8 cellular contexts compared by ENCODE assay signal in the genomic region with DNA sequence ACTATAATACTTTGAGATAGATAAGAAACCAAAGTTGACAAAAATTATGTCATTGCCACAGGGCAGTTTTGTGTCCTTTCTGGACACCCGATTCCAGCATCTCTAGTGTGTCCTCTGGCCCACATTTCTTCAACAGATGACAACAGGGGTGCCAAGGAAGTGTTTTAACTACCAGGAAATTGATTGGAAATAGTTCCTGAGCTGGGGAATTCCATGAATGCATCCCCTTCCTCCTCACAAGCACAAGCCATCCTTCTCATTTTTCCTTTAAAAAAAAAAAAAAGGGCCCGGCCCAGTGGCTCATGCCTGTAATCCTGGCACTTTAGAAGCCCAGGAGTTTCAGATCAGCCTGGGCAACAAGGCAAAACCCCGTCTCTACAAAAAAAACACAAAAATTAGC. TPM values are rescaled to one million over a fixed set of nuclear protein-coding genes. Genes with fewer than 3 reads are reported as not detected.
A peak's percentile ranks its signal among the peaks of the same experiment; 100 is the strongest.
DNase-seq lines count a peak whose midpoint lies in the region; ATAC-seq and TF ChIP-seq lines count a peak whose summit lies in the region.

No MANE protein-coding gene starts in this region.

- H3K4me3 Mint-ChIP-seq in Caco-2 (ENCODE audit: unreplicated experiment): peak overlapping the region; percentile 91
- H3K4me3 Mint-ChIP-seq in progenitor cell of endocrine pancreas (ENCODE audit: low read depth): peak overlapping the region; percentile 93

- intact Hi-C loops in Caco-2 (cut with micrococcal nuclease; ENCODE audit: unreplicated experiment): loop anchor here (1.0 to 2.0 kb wide), 3 partner anchors 24 to 42 kb away; partner anchors contain the start of genes C11orf98, CSKMT, GANAB and TUT1
- intact Hi-C loops in esophagus muscularis mucosa (cut with DNase I): no loop called here

- H3K9me3 ChIP-seq in Caco-2: no peaks in the 10 kb centered on the region
- H3K9me3 ChIP-seq in SJSA1 (replicated peaks): no peaks in the 10 kb centered on the region
- no peaks in the 10 kb centered on the region for H3K9me3 ChIP-seq in esophagus muscularis mucosa

- H3K9me3 Mint-ChIP-seq in Caco-2 (ENCODE audit: unreplicated experiment) (no peaks in the 10 kb centered on the region), progenitor cell of endocrine pancreas (ENCODE audit: low read depth) (no peaks in the 10 kb centered on the region)

- H3K27ac ChIP-seq in SJSA1 (peak overlapping the region; percentile 71), esophagus muscularis mucosa (replicated peaks in 1 of 4) (peak overlapping the region; percentile 83 to 91 (median 88))

- H3K4me3 ChIP-seq in Caco-2 (ENCODE audit: low read depth, low read length) (peak overlapping the region; percentile 15), SJSA1 (peak overlapping the region; percentile 55), esophagus muscularis mucosa (peak overlapping the region; percentile 66 to 87 (median 76))

- POLR2A ChIA-PET in Caco-2 (lab: Charles Lee): interaction anchor here (0.5 to 3.2 kb wide), 10 partner anchors 11 to 62 kb away, joined by 4 to 42 read pairs (median 14); partner anchors contain the start of genes C11orf98, CSKMT, EEF1G and INTS5

- H3K27ac Mint-ChIP-seq in Caco-2 (ENCODE audit: unreplicated experiment): peak overlapping the region; percentile 81
- peak overlapping the region; percentile 98 for H3K27ac Mint-ChIP-seq in progenitor cell of endocrine pancreas

- H3K36me3 ChIP-seq in Caco-2 (ENCODE audit: control insufficient read depth, insufficient read depth, low read length) (peaks cover 9% of the 10 kb centered on the region), SJSA1 (peaks cover 41% of the 10 kb centered on the region), esophagus muscularis mucosa (peaks cover 22 to 46% (median 33%) of the 10 kb centered on the region in 4 donors)

- BruUV-seq in Caco-2 (replicated peaks; lab: Mats Ljungman, UMichigan): TSS peak; percentile 100

- ATAC-seq in HG02763 (IDR thresholded peaks at IDR 0.05; ENCODE audit: unreplicated experiment) (no peak), GM18867 (IDR thresholded peaks at IDR 0.05; ENCODE audit: unreplicated experiment) (no peak), GM18505 (IDR thresholded peaks at IDR 0.05; ENCODE audit: unreplicated experiment) (no peak)

- H3K36me3 Mint-ChIP-seq in Caco-2 (ENCODE audit: insufficient read depth, unreplicated experiment) (peaks cover 56% of the 10 kb centered on the region), progenitor cell of endocrine pancreas (ENCODE audit: insufficient read depth) (peaks cover 12% of the 10 kb centered on the region)

- H3K4me1 ChIP-seq in Caco-2: peaks cover 13% of the 10 kb centered on the region
- H3K4me1 ChIP-seq in SJSA1 (replicated peaks): peaks cover 9% of the 10 kb centered on the region
- H3K4me1 ChIP-seq in esophagus muscularis mucosa: peaks cover 16 to 33% (median 23%) of the 10 kb centered on the region in 4 donors

- H3K27me3 ChIP-seq in Caco-2 (replicated peaks; ENCODE audit: control insufficient read depth, insufficient read depth, low read length): no peaks in the 10 kb centered on the region
- H3K27me3 ChIP-seq in SJSA1 (replicated peaks): no peaks in the 10 kb centered on the region
- no peaks in the 10 kb centered on the region for H3K27me3 ChIP-seq in esophagus muscularis mucosa

- TF ChIP-seq EP300 in esophagus muscularis mucosa (IDR thresholded peaks at IDR 0.05): no peak

- CTCF ChIA-PET in Caco-2 (lab: Charles Lee): interaction anchor here (1.5 to 2.4 kb wide), 3 partner anchors 30 to 83 kb away, joined by 4 to 19 read pairs (median 7); partner anchors contain the start of genes C11orf98, CSKMT and TUT1

- TF ChIP-seq CTCF in Caco-2 (IDR thresholded peaks at IDR 0.05; ENCODE audit: insufficient read depth in 1 of 2, low read depth in 1 of 2, low read length in 1 of 2, severe bottlenecking in 1 of 2, unreplicated experiment in 1 of 2) (no peak), esophagus muscularis mucosa (IDR thresholded peaks at IDR 0.05) (no peak), progenitor cell of endocrine pancreas (IDR thresholded peaks at IDR 0.05; ENCODE audit: unreplicated experiment) (no peak)

- TF ChIP-seq POLR2A in esophagus muscularis mucosa (IDR thresholded peaks at IDR 0.05; ENCODE audit: low read depth) (no peak), GM18505 (IDR thresholded peaks at IDR 0.05; ENCODE audit: borderline replicate concordance, extremely low read depth, insufficient read depth, insufficient read length) (no peak)

- no peak for DNase-seq in Caco-2
- no peak for DNase-seq in SJSA1 (ENCODE audit: low read depth in 1 of 2, low spot score in 2 of 2)
- DNase-seq in esophagus muscularis mucosa (ENCODE audit: extremely low spot score): no peak
- DNase-seq in progenitor cell of endocrine pancreas (ENCODE audit: low spot score, unreplicated experiment): no peak
- no peak for DNase-seq in NCI-H446 (lab: John Stamatoyannopoulos, UW)

- 70% methylated on average over 3 of the region's 3 CpGs for WGBS in esophagus muscularis mucosa

- H3K27me3 Mint-ChIP-seq in Caco-2 (ENCODE audit: insufficient read depth, unreplicated experiment) (no peaks in the 10 kb centered on the region), progenitor cell of endocrine pancreas (no peaks in the 10 kb centered on the region)

- H3K4me1 Mint-ChIP-seq in Caco-2 (ENCODE audit: low read depth, unreplicated experiment) (peaks cover 7% of the 10 kb centered on the region), progenitor cell of endocrine pancreas (ENCODE audit: low read depth) (peaks cover 13% of the 10 kb centered on the region)

RNA-seq across cellular contexts. Expression of gene B3GAT3, which starts 0.7 kb away (rescaled TPM):
- total RNA-seq in Caco-2 (2022): 37.2 and 37.6 TPM in 2 replicates
- 82.5 and 145 TPM in 2 replicates for total RNA-seq in SJSA1 (2014; rRNA removed; shearing (Covaris generic))
- total RNA-seq in esophagus muscularis mucosa: 10 to 100 TPM; 20.3 to 33.3 (median 22.1) TPM
- 43.4 and 48.9 TPM in 2 replicates for total RNA-seq in progenitor cell of endocrine pancreas

RNA-seq across cellular contexts. Expression of gene ROM1, which starts 9.4 kb away (rescaled TPM):
- 1.1 and 1.3 TPM in 2 replicates for total RNA-seq in Caco-2 (2022)
- 3.1 and 10.4 TPM in 2 replicates for total RNA-seq in SJSA1 (2014; rRNA removed; shearing (Covaris generic))
- 10 to 100 TPM in 2 of 4 donors, 1 to 10 TPM in 2; 3.7 to 11.9 (median 10.1) TPM for total RNA-seq in esophagus muscularis mucosa
- total RNA-seq in progenitor cell of endocrine pancreas: 0.62 and 0.86 TPM in 2 replicates

RNA-seq across cellular contexts. Expression of gene EML3, which starts 9.9 kb away (rescaled TPM):
- 61.2 and 68.7 TPM in 2 replicates for total RNA-seq in Caco-2 (2022)
- 19.8 and 28.1 TPM in 2 replicates for total RNA-seq in SJSA1 (2014; rRNA removed; shearing (Covaris generic))
- total RNA-seq in esophagus muscularis mucosa: 10 to 100 TPM; 27.0 to 33.6 (median 29.0) TPM
- 42.7 and 47.0 TPM in 2 replicates for total RNA-seq in progenitor cell of endocrine pancreas

RNA-seq across cellular contexts. Expression of gene MTA2, which starts 20.8 kb away (rescaled TPM):
- total RNA-seq in Caco-2 (2022): 134 and 135 TPM in 2 replicates
- 128 and 214 TPM in 2 replicates for total RNA-seq in SJSA1 (2014; rRNA removed; shearing (Covaris generic))
- total RNA-seq in esophagus muscularis mucosa: 10 to 100 TPM; 60.2 to 91.4 (median 88.3) TPM
- total RNA-seq in progenitor cell of endocrine pancreas: 134 and 140 TPM in 2 replicates

RNA-seq across cellular contexts. Expression of gene GANAB, which starts 23.9 kb away (rescaled TPM):
- total RNA-seq in Caco-2 (2022): 414 and 442 TPM in 2 replicates
- 356 and 500 TPM in 2 replicates for total RNA-seq in SJSA1 (2014; rRNA removed; shearing (Covaris generic))
- total RNA-seq in esophagus muscularis mucosa: 100 to 1,000 TPM in 2 of 4 donors, 10 to 100 TPM in 2; 77.7 to 129 (median 111) TPM
- 354 and 361 TPM in 2 replicates for total RNA-seq in progenitor cell of endocrine pancreas

Comparison
In these comparisons a context has a peak if more than half of its experiments do, and no peak if none do; other contexts are left out.
1. H3K4me3 ChIP-seq: peak in every context shown above with its lines; median percentile 76 in esophagus muscularis mucosa; 55 in SJSA1; 15 in Caco-2.